In genomic region chr2:36859366-36859792, GRCh38 we compare ENCODE assay signal across 13 cellular contexts.
A peak's percentile ranks its signal among the peaks of the same experiment; 100 is the strongest.
DNase-seq lines count a peak whose midpoint lies in the region; ATAC-seq and TF ChIP-seq lines count a peak whose summit lies in the region.
"Had no signal": no experiment of that assay in that cellular context is flagged by ENCODE, and none has a peak within 500 bp of the region (broad histone marks: within the 10 kb centered on the region; RNA-seq: fewer than 3 reads in every experiment).

No MANE protein-coding gene starts in this region.

- no peaks in the 10 kb centered on the region for H3K9me2 ChIP-seq in OCI-LY7 (ENCODE audit: insufficient read depth, low read length)

- peaks cover 32% of the 10 kb centered on the region for H3K36me3 Mint-ChIP-seq in activated CD4-positive, alpha-beta memory T cell treated with anti-CD3 and anti-CD28 coated beads for 36 hours
- H3K36me3 Mint-ChIP-seq in activated CD4-positive, alpha-beta memory T cell treated with anti-CD3 and anti-CD28 coated beads, Interleukin-2, amount 10 ng/mL, durations not matched to agents 7 days and 5 days (ENCODE audit: low read depth), result peaks cover 53% of the 10 kb centered on the region
- H3K36me3 Mint-ChIP-seq in effector memory CD8-positive, alpha-beta T cell (ENCODE audit: insufficient read depth), result peaks cover 14% of the 10 kb centered on the region
- H3K36me3 Mint-ChIP-seq in stimulated activated effector memory CD8-positive, alpha-beta T cell treated with anti-CD3 and anti-CD28 coated beads, Interleukin-12 subunit alpha, Interleukin-12 subunit beta, amount 100 ng/mL, for 72 hours, result peaks cover 67% of the 10 kb centered on the region

- no peak overlapping the region for H3K4me3 ChIP-seq in OCI-LY7 (ENCODE audit: low read depth, low read length, poor library complexity, severe bottlenecking)
- H3K4me3 ChIP-seq: SJSA1 had no signal

- POLR2A ChIA-PET in activated CD4-positive, alpha-beta memory T cell treated with anti-CD3 and anti-CD28 coated beads for 36 hours (lab: Charles Lee), result no interaction called here
- POLR2A ChIA-PET in activated CD4-positive, alpha-beta memory T cell treated with anti-CD3 and anti-CD28 coated beads, Interleukin-2, amount 10 ng/mL, durations not matched to agents 7 days and 5 days (lab: Charles Lee), result no interaction called here
- POLR2A ChIA-PET in OCI-LY7 (lab: Charles Lee), result no interaction called here

- BruUV-seq in OCI-LY7 (replicated peaks; lab: Mats Ljungman, UMichigan), result no TSS peak

- H3K27ac Mint-ChIP-seq in activated CD4-positive, alpha-beta memory T cell treated with anti-CD3 and anti-CD28 coated beads for 36 hours, result peak overlapping the region; percentile 39
- H3K27ac Mint-ChIP-seq in activated CD4-positive, alpha-beta memory T cell treated with anti-CD3 and anti-CD28 coated beads, Interleukin-2, amount 10 ng/mL, durations not matched to agents 7 days and 5 days, result no peak overlapping the region
- peak overlapping the region; percentile 9 to 86 for H3K27ac Mint-ChIP-seq in effector memory CD8-positive, alpha-beta T cell
- H3K27ac Mint-ChIP-seq in stimulated activated effector memory CD8-positive, alpha-beta T cell treated with anti-CD3 and anti-CD28 coated beads, Interleukin-12 subunit alpha, Interleukin-12 subunit beta, amount 100 ng/mL, for 72 hours, result peak overlapping the region; percentile 69
- H3K27ac Mint-ChIP-seq: type B pancreatic cell had no signal

- no peak overlapping the region for H3K27ac ChIP-seq in OCI-LY7 (ENCODE audit: low read depth, low read length, poor library complexity, severe bottlenecking)
- H3K27ac ChIP-seq: SJSA1 had no signal

- no peak overlapping the region for H3K4me3 Mint-ChIP-seq in activated CD4-positive, alpha-beta memory T cell treated with anti-CD3 and anti-CD28 coated beads for 36 hours
- H3K4me3 Mint-ChIP-seq in activated CD4-positive, alpha-beta memory T cell treated with anti-CD3 and anti-CD28 coated beads, Interleukin-2, amount 10 ng/mL, durations not matched to agents 7 days and 5 days, result no peak overlapping the region
- no peak overlapping the region for H3K4me3 Mint-ChIP-seq in effector memory CD8-positive, alpha-beta T cell
- no peak overlapping the region for H3K4me3 Mint-ChIP-seq in stimulated activated effector memory CD8-positive, alpha-beta T cell treated with anti-CD3 and anti-CD28 coated beads, Interleukin-12 subunit alpha, Interleukin-12 subunit beta, amount 100 ng/mL, for 72 hours
- H3K4me3 Mint-ChIP-seq: type B pancreatic cell had no signal

- no peak for DNase-seq in activated CD4-positive, alpha-beta memory T cell treated with anti-CD3 and anti-CD28 coated beads for 36 hours
- DNase-seq in activated CD4-positive, alpha-beta memory T cell treated with anti-CD3 and anti-CD28 coated beads, Interleukin-2, amount 10 ng/mL, durations not matched to agents 7 days and 5 days, result no peak
- no peak for DNase-seq in effector memory CD8-positive, alpha-beta T cell
- no peak for DNase-seq in stimulated activated effector memory CD8-positive, alpha-beta T cell treated with anti-CD3 and anti-CD28 coated beads, Interleukin-12 subunit alpha, Interleukin-12 subunit beta, amount 100 ng/mL, for 72 hours (ENCODE audit: low spot score in 2 of 2)
- DNase-seq in OCI-LY7 (ENCODE audit: low spot score), result no peak
- DNase-seq in NCI-H2029 treated with DMSO at 0.1 percent for 48 hours (lab: John Stamatoyannopoulos, UW), result no peak
- DNase-seq in stimulated activated CD4-positive, alpha-beta T cell treated with anti-CD3 and anti-CD28 coated beads, Interleukin-2, amount 100 ng/mL, for 24 hours, result no peak
- DNase-seq: activated CD4-positive, alpha-beta T cell treated with anti-CD3 and anti-CD28 coated beads, Interleukin-2, amount 50 U/mL, for 48 hours; cerebellar nuclear complex; KBM-7 had no signal

- no peaks in the 10 kb centered on the region for H3K27me3 Mint-ChIP-seq in activated CD4-positive, alpha-beta memory T cell treated with anti-CD3 and anti-CD28 coated beads for 36 hours
- H3K27me3 Mint-ChIP-seq in activated CD4-positive, alpha-beta memory T cell treated with anti-CD3 and anti-CD28 coated beads, Interleukin-2, amount 10 ng/mL, durations not matched to agents 7 days and 5 days, result no peaks in the 10 kb centered on the region
- no peaks in the 10 kb centered on the region for H3K27me3 Mint-ChIP-seq in effector memory CD8-positive, alpha-beta T cell
- H3K27me3 Mint-ChIP-seq: type B pancreatic cell had no signal

- H4K20me1 ChIP-seq in OCI-LY7 (ENCODE audit: insufficient read depth, low read length), result no peaks in the 10 kb centered on the region

- no peaks in the 10 kb centered on the region for H3K9me3 ChIP-seq in OCI-LY7 (ENCODE audit: low read length)
- H3K9me3 ChIP-seq: SJSA1 had no signal

- no peaks in the 10 kb centered on the region for H3K79me2 ChIP-seq in OCI-LY7 (ENCODE audit: insufficient read depth, low read depth, low read length)

- peak; percentile 8 for ATAC-seq in HG02798 (IDR thresholded peaks at IDR 0.05; ENCODE audit: poor library complexity, unreplicated experiment)
- no peak for ATAC-seq in effector memory CD8-positive, alpha-beta T cell (replicated peaks)
- peak; percentile 82 for ATAC-seq in stimulated activated effector memory CD8-positive, alpha-beta T cell treated with anti-CD3 and anti-CD28 coated beads, Interleukin-12 subunit alpha, Interleukin-12 subunit beta, amount 100 ng/mL, for 72 hours

- no peak overlapping the region for H3K4me2 ChIP-seq in OCI-LY7 (ENCODE audit: low read length)

- TF ChIP-seq CTCF in OCI-LY7 (conservative IDR thresholded peaks at IDR 0.05; ENCODE audit: low read length), result no peak

- no peaks in the 10 kb centered on the region for H3K4me1 ChIP-seq in OCI-LY7 (ENCODE audit: insufficient read depth, low read length, poor library complexity, severe bottlenecking)
- H3K4me1 ChIP-seq: SJSA1 had no signal

- intact Hi-C loops in activated CD4-positive, alpha-beta memory T cell treated with anti-CD3 and anti-CD28 coated beads for 36 hours (cut with micrococcal nuclease), result loop anchor here (1.0 to 2.0 kb wide), 6 partner anchors 25 to 107 kb away; partner anchors contain the start of gene STRN
- intact Hi-C loops in OCI-LY7 (cut with micrococcal nuclease; ENCODE audit: unreplicated experiment), result no loop called here

- peaks cover 6% of the 10 kb centered on the region for H3K9me3 Mint-ChIP-seq in activated CD4-positive, alpha-beta memory T cell treated with anti-CD3 and anti-CD28 coated beads for 36 hours
- no peaks in the 10 kb centered on the region for H3K9me3 Mint-ChIP-seq in activated CD4-positive, alpha-beta memory T cell treated with anti-CD3 and anti-CD28 coated beads, Interleukin-2, amount 10 ng/mL, durations not matched to agents 7 days and 5 days
- H3K9me3 Mint-ChIP-seq in effector memory CD8-positive, alpha-beta T cell, result no peaks in the 10 kb centered on the region
- no peaks in the 10 kb centered on the region for H3K9me3 Mint-ChIP-seq in stimulated activated effector memory CD8-positive, alpha-beta T cell treated with anti-CD3 and anti-CD28 coated beads, Interleukin-12 subunit alpha, Interleukin-12 subunit beta, amount 100 ng/mL, for 72 hours
- H3K9me3 Mint-ChIP-seq: type B pancreatic cell had no signal

- CTCF ChIA-PET in activated CD4-positive, alpha-beta memory T cell treated with anti-CD3 and anti-CD28 coated beads for 36 hours (lab: Charles Lee), result interaction anchor here (0.7 to 0.8 kb wide), 2 partner anchors 73 to 372 kb away, joined by 3 read pairs; partner anchors contain the start of genes CEBPZ and NDUFAF7
- CTCF ChIA-PET in activated CD4-positive, alpha-beta memory T cell treated with anti-CD3 and anti-CD28 coated beads, Interleukin-2, amount 10 ng/mL, durations not matched to agents 7 days and 5 days (lab: Charles Lee), result no interaction called here
- CTCF ChIA-PET in OCI-LY7 (lab: Charles Lee; ENCODE audit: unreplicated experiment), result no interaction called here

- H3K4me1 Mint-ChIP-seq in activated CD4-positive, alpha-beta memory T cell treated with anti-CD3 and anti-CD28 coated beads for 36 hours (ENCODE audit: low read depth), result peaks cover 19% of the 10 kb centered on the region
- peaks cover 19% of the 10 kb centered on the region for H3K4me1 Mint-ChIP-seq in activated CD4-positive, alpha-beta memory T cell treated with anti-CD3 and anti-CD28 coated beads, Interleukin-2, amount 10 ng/mL, durations not matched to agents 7 days and 5 days
- H3K4me1 Mint-ChIP-seq in effector memory CD8-positive, alpha-beta T cell (ENCODE audit: low read depth in 2 of 2), result peaks cover 1 to 12% of the 10 kb centered on the region in 2 donors
- peaks cover 22% of the 10 kb centered on the region for H3K4me1 Mint-ChIP-seq in stimulated activated effector memory CD8-positive, alpha-beta T cell treated with anti-CD3 and anti-CD28 coated beads, Interleukin-12 subunit alpha, Interleukin-12 subunit beta, amount 100 ng/mL, for 72 hours

- H2AFZ ChIP-seq in OCI-LY7 (ENCODE audit: low read length), result no peak overlapping the region

- H3K36me3 ChIP-seq in OCI-LY7 (ENCODE audit: insufficient read depth, low read length), result peaks cover 28% of the 10 kb centered on the region
